8 cellular contexts compared by ENCODE assay signal in genomic region chr9:67717830-67718388, GRCh38.
A peak's percentile ranks its signal among the peaks of the same experiment; 100 is the strongest.
DNase-seq lines count a peak whose midpoint lies in the region; ATAC-seq and TF ChIP-seq lines count a peak whose summit lies in the region.
"Not testable (repeated sequence)": the region's sequence is repeated elsewhere in the genome, so short reads cannot be mapped to it uniquely, and the experiment has no call there.

No MANE protein-coding gene starts in this region.

- H3K27me3 ChIP-seq in CD4-positive, alpha-beta memory T cell (ENCODE audit: insufficient read depth, low read length); brain microvascular endothelial cell (replicated peaks); naive thymus-derived CD4-positive, alpha-beta T cell (ENCODE audit: control insufficient read depth in 2 of 2, insufficient read depth in 2 of 2, low read length in 2 of 2): not testable (repeated sequence)

- TF ChIP-seq CTCF in brain microvascular endothelial cell (IDR thresholded peaks at IDR 0.05; ENCODE audit: low read depth, low read length, missing control alignments): not testable (repeated sequence)

- not testable (repeated sequence) for H3K36me3 Mint-ChIP-seq in CD4-positive, alpha-beta memory T cell; activated CD4-positive, alpha-beta T cell treated with anti-CD3 and anti-CD28 coated beads, Interleukin-2, amount 10 ng/mL, durations not matched to agents 24 days and 14 days (ENCODE audit: low read depth); activated T-cell treated with anti-CD3 and anti-CD28 coated beads, Interleukin-2, amount 50 U/mL, for 4 hours (ENCODE audit: insufficient read depth); naive thymus-derived CD4-positive, alpha-beta T cell

- POLR2A ChIA-PET in CD4-positive, alpha-beta memory T cell (lab: Charles Lee; ENCODE audit: partially characterized antibody); naive thymus-derived CD4-positive, alpha-beta T cell (lab: Charles Lee): not testable (repeated sequence)

- intact Hi-C loops in CD4-positive, alpha-beta memory T cell (cut with micrococcal nuclease); activated CD4-positive, alpha-beta T cell treated with anti-CD3 and anti-CD28 coated beads, Interleukin-2, amount 10 ng/mL, durations not matched to agents 24 days and 14 days (cut with micrococcal nuclease); left cardiac atrium (cut with DNase I); naive thymus-derived CD4-positive, alpha-beta T cell (cut with micrococcal nuclease): not testable (repeated sequence)

- not testable (repeated sequence) for H3K4me3 ChIP-seq in CD4-positive, alpha-beta memory T cell (ENCODE audit: low read length in 2 of 2); brain microvascular endothelial cell (ENCODE audit: low read depth, low read length); naive thymus-derived CD4-positive, alpha-beta T cell (ENCODE audit: low read length)

- H3K27me3 Mint-ChIP-seq in CD4-positive, alpha-beta memory T cell; activated CD4-positive, alpha-beta T cell treated with anti-CD3 and anti-CD28 coated beads, Interleukin-2, amount 10 ng/mL, durations not matched to agents 24 days and 14 days; activated T-cell treated with anti-CD3 and anti-CD28 coated beads, Interleukin-2, amount 50 U/mL, for 4 hours (ENCODE audit: low read depth); naive thymus-derived CD4-positive, alpha-beta T cell: not testable (repeated sequence)

- not testable (repeated sequence) for H3K4me1 Mint-ChIP-seq in CD4-positive, alpha-beta memory T cell; activated CD4-positive, alpha-beta T cell treated with anti-CD3 and anti-CD28 coated beads, Interleukin-2, amount 10 ng/mL, durations not matched to agents 24 days and 14 days; activated T-cell treated with anti-CD3 and anti-CD28 coated beads, Interleukin-2, amount 50 U/mL, for 4 hours (ENCODE audit: low read depth); naive thymus-derived CD4-positive, alpha-beta T cell

- H3K27ac Mint-ChIP-seq in CD4-positive, alpha-beta memory T cell; activated CD4-positive, alpha-beta T cell treated with anti-CD3 and anti-CD28 coated beads, Interleukin-2, amount 10 ng/mL, durations not matched to agents 24 days and 14 days; naive thymus-derived CD4-positive, alpha-beta T cell: not testable (repeated sequence)

- DNase-seq in CD4-positive, alpha-beta memory T cell: peak in 3 of 5 donors; percentile 15 to 42 (median 37)
- DNase-seq in activated CD4-positive, alpha-beta T cell treated with anti-CD3 and anti-CD28 coated beads, Interleukin-2, amount 10 ng/mL, durations not matched to agents 24 days and 14 days: peak; percentile 75
- peak; percentile 8 for DNase-seq in activated T-cell treated with anti-CD3 and anti-CD28 coated beads, Interleukin-2, amount 50 U/mL, for 4 hours
- peak; percentile 65 for DNase-seq in brain microvascular endothelial cell
- peak; percentile 77 for DNase-seq in left cardiac atrium
- peak; percentile 19 to 67 (median 48) for DNase-seq in naive thymus-derived CD4-positive, alpha-beta T cell
- DNase-seq in stimulated activated CD4-positive, alpha-beta T cell treated with anti-CD3 and anti-CD28 coated beads, Interleukin-15, amount 100 ng/mL, for 1 hour (ENCODE audit: low read depth in 1 of 2, low spot score in 1 of 2): peak; percentile 1 to 27
- peak; percentile 26 for DNase-seq in stimulated activated naive CD8-positive, alpha-beta T cell treated with anti-CD3 and anti-CD28 coated beads, Interleukin-15, Interleukin-2, amounts not matched to agents 100 U/mL and 50 U/mL, for 24 hours

- not testable (repeated sequence) for H3K4me3 Mint-ChIP-seq in CD4-positive, alpha-beta memory T cell; activated CD4-positive, alpha-beta T cell treated with anti-CD3 and anti-CD28 coated beads, Interleukin-2, amount 10 ng/mL, durations not matched to agents 24 days and 14 days; activated T-cell treated with anti-CD3 and anti-CD28 coated beads, Interleukin-2, amount 50 U/mL, for 4 hours; naive thymus-derived CD4-positive, alpha-beta T cell

- ATAC-seq in activated T-cell treated with anti-CD3 and anti-CD28 coated beads, Interleukin-2, amount 50 U/mL, for 4 hours: peak in 1 of 2 donors; percentile 29
- not testable (repeated sequence) for ATAC-seq in left cardiac atrium; naive thymus-derived CD4-positive, alpha-beta T cell; stimulated activated naive CD8-positive, alpha-beta T cell treated with anti-CD3 and anti-CD28 coated beads, Interleukin-15, Interleukin-2, amounts not matched to agents 100 U/mL and 50 U/mL, for 24 hours

- H3K27ac ChIP-seq in CD4-positive, alpha-beta memory T cell (ENCODE audit: low read depth, low read length); brain microvascular endothelial cell; naive thymus-derived CD4-positive, alpha-beta T cell (ENCODE audit: low read depth, low read length): not testable (repeated sequence)

- H3K9me3 ChIP-seq in CD4-positive, alpha-beta memory T cell (ENCODE audit: control insufficient read depth in 1 of 2, low read length in 2 of 2); naive thymus-derived CD4-positive, alpha-beta T cell (ENCODE audit: control insufficient read depth in 2 of 3, low read length in 3 of 3): not testable (repeated sequence)

- H3K9me3 Mint-ChIP-seq in CD4-positive, alpha-beta memory T cell; activated CD4-positive, alpha-beta T cell treated with anti-CD3 and anti-CD28 coated beads, Interleukin-2, amount 10 ng/mL, durations not matched to agents 24 days and 14 days; activated T-cell treated with anti-CD3 and anti-CD28 coated beads, Interleukin-2, amount 50 U/mL, for 4 hours; naive thymus-derived CD4-positive, alpha-beta T cell: not testable (repeated sequence)

- CTCF ChIA-PET in CD4-positive, alpha-beta memory T cell (lab: Charles Lee; ENCODE audit: partially characterized antibody); naive thymus-derived CD4-positive, alpha-beta T cell (lab: Charles Lee): not testable (repeated sequence)

- in situ Hi-C loops in brain microvascular endothelial cell (cut with HindIII; ENCODE audit: low pct_ligation_motif_present, low sequenced_read_pairs): not testable (repeated sequence)

- H3K36me3 ChIP-seq in CD4-positive, alpha-beta memory T cell (ENCODE audit: insufficient read depth, low read length); brain microvascular endothelial cell (replicated peaks); naive thymus-derived CD4-positive, alpha-beta T cell (ENCODE audit: control insufficient read depth in 2 of 3, insufficient read depth in 3 of 3, low read length in 3 of 3): not testable (repeated sequence)

- not testable (repeated sequence) for H3K4me1 ChIP-seq in CD4-positive, alpha-beta memory T cell (ENCODE audit: insufficient read depth, low read length); naive thymus-derived CD4-positive, alpha-beta T cell (ENCODE audit: control insufficient read depth in 2 of 2, insufficient read depth in 2 of 2, low read length in 2 of 2)

Comparison
In these comparisons a context has a peak if more than half of its experiments do, and no peak if none do; other contexts are left out.
1. DNase-seq: peak in every context shown above with its lines; median percentile 77 in left cardiac atrium; 75 in activated CD4-positive, alpha-beta T cell treated with anti-CD3 and anti-CD28 coated beads, Interleukin-2, amount 10 ng/mL, durations not matched to agents 24 days and 14 days; 65 in brain microvascular endothelial cell; 48 in naive thymus-derived CD4-positive, alpha-beta T cell; 37 in CD4-positive, alpha-beta memory T cell; 26 in stimulated activated naive CD8-positive, alpha-beta T cell treated with anti-CD3 and anti-CD28 coated beads, Interleukin-15, Interleukin-2, amounts not matched to agents 100 U/mL and 50 U/mL, for 24 hours; 14 in stimulated activated CD4-positive, alpha-beta T cell treated with anti-CD3 and anti-CD28 coated beads, Interleukin-15, amount 100 ng/mL, for 1 hour; 8 in activated T-cell treated with anti-CD3 and anti-CD28 coated beads, Interleukin-2, amount 50 U/mL, for 4 hours.